15 cellular contexts compared by ENCODE assay signal in the genomic region with DNA sequence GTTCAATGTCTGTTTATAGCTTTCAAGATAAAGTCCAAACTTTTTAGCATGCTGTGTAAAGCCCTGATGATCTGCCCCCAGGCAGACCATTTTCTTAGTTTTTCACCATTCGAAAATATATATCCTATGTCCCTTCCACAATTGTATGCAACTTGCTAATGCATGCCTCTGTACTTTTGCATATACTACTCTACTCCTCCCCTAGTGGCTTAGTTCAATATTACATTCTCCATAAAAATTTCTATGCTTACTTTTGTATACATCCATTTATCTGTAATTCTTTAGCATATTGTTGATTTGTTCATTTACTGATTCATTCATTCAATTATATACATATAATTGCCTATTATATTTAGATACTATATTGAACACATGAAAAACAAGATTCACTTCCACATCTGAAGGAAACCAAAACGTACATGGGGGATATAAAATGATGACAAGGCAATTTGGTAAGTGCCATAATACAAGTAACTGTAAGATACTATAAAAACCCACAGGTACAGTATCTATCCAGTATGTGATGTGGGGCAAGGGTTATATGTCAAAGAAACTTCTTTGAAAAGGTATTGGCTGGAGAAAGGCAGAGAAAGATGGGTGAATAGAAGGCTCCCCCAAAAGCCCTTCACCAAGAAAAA.
DNase-seq lines count a peak whose midpoint lies in the region; ATAC-seq and TF ChIP-seq lines count a peak whose summit lies in the region.
"Had no signal": no experiment of that assay in that cellular context is flagged by ENCODE, and none has a peak within 500 bp of the region (broad histone marks: within the 10 kb centered on the region; RNA-seq: fewer than 3 reads in every experiment).

No MANE protein-coding gene starts in this region.

- no peaks in the 10 kb centered on the region for H3K27me3 ChIP-seq in body of pancreas

- no peaks in the 10 kb centered on the region for H3K4me1 Mint-ChIP-seq in nephron progenitor cell
- H3K4me1 Mint-ChIP-seq: activated CD4-positive, alpha-beta T cell treated with anti-CD3 and anti-CD28 coated beads, Interleukin-2, amount 10 ng/mL, durations not matched to agents 7 days and 5 days; CD4-positive, CD25-positive, alpha-beta regulatory T cell had no signal

- ATAC-seq in body of pancreas (no peak), HG03280 (IDR thresholded peaks at IDR 0.05; ENCODE audit: unreplicated experiment) (no peak)
- ATAC-seq: activated T-cell treated with anti-CD3 and anti-CD28 coated beads, Interleukin-2, amount 50 U/mL, for 72 hours had no signal

- WGBS in body of pancreas, 2 donors = 55 to 60% methylated on average over 2 of the region's 2 CpGs

- H3K4me1 ChIP-seq in body of pancreas = no peaks in the 10 kb centered on the region
- H3K4me1 ChIP-seq: adrenal gland had no signal

- no peak overlapping the region for H3K4me3 ChIP-seq in LNCaP clone FGC (ENCODE audit: low read depth, low read length)
- no peak overlapping the region for H3K4me3 ChIP-seq in body of pancreas
- H3K4me3 ChIP-seq: adrenal gland had no signal

- no peaks in the 10 kb centered on the region for H3K36me3 Mint-ChIP-seq in nephron progenitor cell (ENCODE audit: low read depth)
- H3K36me3 Mint-ChIP-seq: CD4-positive, CD25-positive, alpha-beta regulatory T cell had no signal

- H3K4me3 Mint-ChIP-seq in nephron progenitor cell = no peak overlapping the region
- H3K4me3 Mint-ChIP-seq: activated CD4-positive, alpha-beta T cell treated with anti-CD3 and anti-CD28 coated beads, Interleukin-2, amount 10 ng/mL, durations not matched to agents 7 days and 5 days; activated T-cell treated with anti-CD3 and anti-CD28 coated beads, Interleukin-2, amount 50 U/mL, for 72 hours; CD4-positive, CD25-positive, alpha-beta regulatory T cell had no signal

- no peaks in the 10 kb centered on the region for H3K9me3 Mint-ChIP-seq in nephron progenitor cell
- H3K9me3 Mint-ChIP-seq: activated CD4-positive, alpha-beta T cell treated with anti-CD3 and anti-CD28 coated beads, Interleukin-2, amount 10 ng/mL, durations not matched to agents 7 days and 5 days had no signal

- DNase-seq in LNCaP clone FGC (ENCODE audit: low read depth) (no peak), body of pancreas (no peak), nephron progenitor cell (no peak), caudate nucleus (lab: John Stamatoyannopoulos, UW) (no peak), DMS79 (lab: John Stamatoyannopoulos, UW) (no peak)
- DNase-seq: activated CD4-positive, alpha-beta T cell treated with anti-CD3 and anti-CD28 coated beads, Interleukin-2, amount 10 ng/mL, durations not matched to agents 7 days and 5 days; activated T-cell treated with anti-CD3 and anti-CD28 coated beads, Interleukin-2, amount 50 U/mL, for 72 hours; adrenal gland; CD4-positive, CD25-positive, alpha-beta regulatory T cell; hippocampal formation; NCI-H1105; NCI-H510A treated with DMSO at 0.1 percent for 48 hours; T-helper 9 cell had no signal

- no peak overlapping the region for H3K27ac Mint-ChIP-seq in nephron progenitor cell
- H3K27ac Mint-ChIP-seq: activated CD4-positive, alpha-beta T cell treated with anti-CD3 and anti-CD28 coated beads, Interleukin-2, amount 10 ng/mL, durations not matched to agents 7 days and 5 days; activated T-cell treated with anti-CD3 and anti-CD28 coated beads, Interleukin-2, amount 50 U/mL, for 72 hours; CD4-positive, CD25-positive, alpha-beta regulatory T cell had no signal

- TF ChIP-seq CTCF in GM12873 (IDR thresholded peaks at IDR 0.05; ENCODE audit: insufficient read depth, low read depth, low read length, missing control alignments) (peak; percentile 43), LNCaP clone FGC (IDR thresholded peaks at IDR 0.05; ENCODE audit: control insufficient read depth, extremely low read depth, insufficient read depth) (0 out of 2 replicates have a peak, but pooled peaks have one; percentile 17), body of pancreas (IDR thresholded peaks at IDR 0.05) (peak in 4 of 7 experiments; percentile 14 to 26 (median 18)), nephron progenitor cell (IDR thresholded peaks at IDR 0.05) (peak; percentile 52)

- H3K36me3 ChIP-seq in body of pancreas (replicated peaks in 1 of 2; ENCODE audit: insufficient read depth in 1 of 2, low read depth in 2 of 2) = no peaks in the 10 kb centered on the region
- H3K36me3 ChIP-seq: adrenal gland had no signal

- H3K27ac ChIP-seq in body of pancreas (no peak overlapping the region), caudate nucleus (ENCODE audit: low read depth, low read length) (no peak overlapping the region)
- H3K27ac ChIP-seq: adrenal gland had no signal

- no peak for TF ChIP-seq POLR2A in body of pancreas (IDR thresholded peaks at IDR 0.05)

- no peaks in the 10 kb centered on the region for H3K9me3 ChIP-seq in body of pancreas
- H3K9me3 ChIP-seq: adrenal gland had no signal

- intact Hi-C loops in body of pancreas (cut with DNase I) = no loop called here

- H3K27me3 Mint-ChIP-seq in nephron progenitor cell (ENCODE audit: low read depth, poor library complexity) = peaks cover 4% of the 10 kb centered on the region
- H3K27me3 Mint-ChIP-seq: activated CD4-positive, alpha-beta T cell treated with anti-CD3 and anti-CD28 coated beads, Interleukin-2, amount 10 ng/mL, durations not matched to agents 7 days and 5 days; CD4-positive, CD25-positive, alpha-beta regulatory T cell had no signal
